8 cellular contexts compared by ENCODE assay signal in genomic region chr5:31531543-31531887, GRCh38. TPM values are rescaled to one million over a fixed set of nuclear protein-coding genes. Genes with fewer than 3 reads are reported as not detected.
DNase-seq lines count a peak whose midpoint lies in the region; ATAC-seq and TF ChIP-seq lines count a peak whose summit lies in the region.

No MANE protein-coding gene starts in this region.

- peaks cover 64% of the 10 kb centered on the region for H3K36me3 Mint-ChIP-seq in endodermal cell (ENCODE audit: low read depth)

- H3K27ac Mint-ChIP-seq in endodermal cell: peak overlapping the region; percentile 93

- H3K9ac ChIP-seq in endodermal cell (ENCODE audit: extremely low read depth, low read length, poor library complexity, severe bottlenecking): peak overlapping the region; percentile 87

- peak overlapping the region; percentile 21 for H3K27ac ChIP-seq in endodermal cell (ENCODE audit: low read depth, low read length)
- H3K27ac ChIP-seq in muscle layer of duodenum (ENCODE audit: low read length): peak overlapping the region; percentile 73
- peak overlapping the region; percentile 27 to 89 (median 80) for H3K27ac ChIP-seq in upper lobe of left lung

- WGBS in endodermal cell (ENCODE audit: insufficient coverage in 1 of 2, insufficient read length in 1 of 2), 2 experiments: 0 to 1% methylated on average over 5 to 13 of the region's 13 CpGs
- WGBS in upper lobe of left lung, 2 donors: 0% methylated on average over 12 to 13 of the region's 13 CpGs

- no peaks in the 10 kb centered on the region for H3K27me3 Mint-ChIP-seq in endodermal cell (ENCODE audit: insufficient read depth)

- ATAC-seq in GM21526 (IDR thresholded peaks at IDR 0.05; ENCODE audit: low FRiP score, unreplicated experiment): peak; percentile 39
- ATAC-seq in upper lobe of left lung (ENCODE audit: low FRiP score in 2 of 2): peak; percentile 59 to 78

- TF ChIP-seq CTCF in GM12864 (IDR thresholded peaks at IDR 0.05; ENCODE audit: low read depth, low read length, missing control alignments): no peak
- TF ChIP-seq CTCF in endodermal cell (conservative IDR thresholded peaks at IDR 0.05): no peak
- TF ChIP-seq CTCF in upper lobe of left lung (IDR thresholded peaks at IDR 0.05): no peak

- H3K27me3 ChIP-seq in endodermal cell (ENCODE audit: control insufficient read depth, insufficient read depth, low read length, poor library complexity, severe bottlenecking): no peaks in the 10 kb centered on the region
- H3K27me3 ChIP-seq in muscle layer of duodenum (ENCODE audit: low read depth, low read length): no peaks in the 10 kb centered on the region
- no peaks in the 10 kb centered on the region for H3K27me3 ChIP-seq in upper lobe of left lung

- TF ChIP-seq EP300 in upper lobe of left lung (IDR thresholded peaks at IDR 0.05): no peak

- H3K4me1 Mint-ChIP-seq in endodermal cell: peaks cover 13% of the 10 kb centered on the region

- TF ChIP-seq POLR2A in upper lobe of left lung (IDR thresholded peaks at IDR 0.05): no peak

- H3K36me3 ChIP-seq in endodermal cell (ENCODE audit: control insufficient read depth, insufficient read depth, low read length) (peaks cover 63% of the 10 kb centered on the region), muscle layer of duodenum (ENCODE audit: control insufficient read depth in 1 of 2, insufficient read depth in 2 of 2, low read length in 2 of 2) (peaks cover 32 to 33% of the 10 kb centered on the region in 2 donors), upper lobe of left lung (peaks cover 5 to 53% (median 24%) of the 10 kb centered on the region in 4 donors)

- peak overlapping the region; percentile 99 for H3K4me3 Mint-ChIP-seq in endodermal cell

- H3K9me3 Mint-ChIP-seq in endodermal cell: no peaks in the 10 kb centered on the region

- H3K4me1 ChIP-seq in endodermal cell (ENCODE audit: control insufficient read depth, insufficient read depth, low read length) (peaks cover 7% of the 10 kb centered on the region), muscle layer of duodenum (ENCODE audit: control insufficient read depth in 1 of 2, insufficient read depth in 2 of 2, low read length in 2 of 2) (peaks cover 13 to 34% of the 10 kb centered on the region in 2 donors), upper lobe of left lung (peaks cover 19 to 34% (median 24%) of the 10 kb centered on the region in 4 donors)

- H3K9me3 ChIP-seq in endodermal cell (ENCODE audit: control insufficient read depth, low read length): no peaks in the 10 kb centered on the region
- H3K9me3 ChIP-seq in muscle layer of duodenum (ENCODE audit: control insufficient read depth in 1 of 2, low read length in 2 of 2): no peaks in the 10 kb centered on the region
- H3K9me3 ChIP-seq in upper lobe of left lung: no peaks in the 10 kb centered on the region

- H3K4me3 ChIP-seq in GM12864 (ENCODE audit: low read depth, low read length) (peak overlapping the region; percentile 93), endodermal cell (ENCODE audit: low read length) (peak overlapping the region; percentile 99), muscle layer of duodenum (ENCODE audit: low read depth in 1 of 2, low read length in 2 of 2) (peak overlapping the region; percentile 87 to 98), upper lobe of left lung (peak overlapping the region; percentile 53 to 84 (median 62))

- DNase-seq in GM12864 (ENCODE audit: low read depth) (no peak), HT-29 (ENCODE audit: low spot score) (peak; percentile 47), UCSD-AML1 (lab: John Stamatoyannopoulos, UW; ENCODE audit: unreplicated experiment) (peak; percentile 47), endodermal cell (no peak), upper lobe of left lung (peak; percentile 24 to 76), amniotic stem cell (lab: John Stamatoyannopoulos, UW) (no peak)

RNA-seq across cellular contexts. Expression of gene DROSHA, which starts 0.4 kb away (rescaled TPM):
- total RNA-seq in HT-29 (2014; rRNA removed; shearing (Covaris generic)): 42.5 and 43.9 TPM in 2 replicates
- total RNA-seq in endodermal cell (100 to 1,000 TPM; 116 to 132 TPM), upper lobe of left lung (10 to 100 TPM; 26.7 to 68.3 (median 50.9) TPM)
- polyA plus RNA-seq in endodermal cell (2013, experiment 1 of 2): 65.9 TPM
- 65.4 TPM for polyA plus RNA-seq in endodermal cell (2013, experiment 2 of 2)

RNA-seq across cellular contexts. Expression of gene C5orf22, which starts 0.6 kb away (rescaled TPM):
- total RNA-seq in HT-29 (2014; rRNA removed; shearing (Covaris generic)): 9.4 and 9.8 TPM in 2 replicates
- total RNA-seq in endodermal cell (10 to 100 TPM; 44.2 to 52.7 TPM), upper lobe of left lung (10 to 100 TPM; 13.3 to 21.9 (median 17.9) TPM)
- 33.8 TPM for polyA plus RNA-seq in endodermal cell (2013, experiment 1 of 2)
- 30.0 TPM for polyA plus RNA-seq in endodermal cell (2013, experiment 2 of 2)

Comparison
In these comparisons a context has a peak if more than half of its experiments do, and no peak if none do; other contexts are left out.
1. DNase-seq: peak in HT-29 (single experiment), UCSD-AML1 (single experiment) and upper lobe of left lung (2 of 2); none in GM12864 (single experiment), endodermal cell (single experiment) and amniotic stem cell (single experiment).
2. H3K27ac ChIP-seq: peak in every context shown above with its lines; median percentile 80 in upper lobe of left lung; 73 in muscle layer of duodenum; 21 in endodermal cell.
3. Peak in every context shown above with its lines, with median percentiles within 50 percentile points of each other: H3K4me3 ChIP-seq.